ENCODE assay signal across 1 cellular context in genomic region chrX:22059800-22060199, GRCh38.
TF ChIP-seq lines count a peak whose summit lies in the region.

No MANE protein-coding gene starts in this region.

TF ChIP-seq in IMR-90, 13 proteins besides CTCF, POLR2A, EP300 and RAD21:
- TF ChIP-seq MAFK (IDR thresholded peaks at IDR 0.05; ENCODE audit: low read depth, low read length) (no peak), NFE2L2 (IDR thresholded peaks at IDR 0.05; ENCODE audit: low read depth, low read length) (no peak)
TF ChIP-seq in IMR-90: peak in this region for 0.
